ENCODE assay signal across 8 cellular contexts in genomic region chr15:62067448-62068044, GRCh38. TPM values are rescaled to one million over a fixed set of nuclear protein-coding genes. Genes with fewer than 3 reads are reported as not detected.
DNase-seq lines count a peak whose midpoint lies in the region; ATAC-seq and TF ChIP-seq lines count a peak whose summit lies in the region.

No MANE protein-coding gene starts in this region.

- peaks cover 15% of the 10 kb centered on the region for H3K4me1 Mint-ChIP-seq in T-helper 1 cell treated with Interleukin-12 subunit alpha and Interleukin-12 subunit beta and Interleukin-4 antibody, amounts not matched to agents 30 μg/mL and 1 μg/mL, for 36 hours (ENCODE audit: low read depth)

- peak overlapping the region; percentile 88 for H3K4me3 Mint-ChIP-seq in T-helper 1 cell treated with Interleukin-12 subunit alpha and Interleukin-12 subunit beta and Interleukin-4 antibody, amounts not matched to agents 30 μg/mL and 1 μg/mL, for 36 hours

- H3K27me3 ChIP-seq in colonic mucosa (no peaks in the 10 kb centered on the region), lung (ENCODE audit: control insufficient read depth, insufficient read depth) (no peaks in the 10 kb centered on the region)

- CTCF ChIA-PET in AG04449 (lab: Yijun Ruan, JAX), result interaction anchor here (0.8 to 12.6 kb wide), 4 partner anchors 6 to 239 kb away, joined by 3 to 100 read pairs (median 3); partner anchors contain the start of gene VPS13C

- H3K36me3 ChIP-seq in colonic mucosa (no peaks in the 10 kb centered on the region), lung (ENCODE audit: control insufficient read depth in 2 of 2, insufficient read depth in 2 of 2, low read length in 2 of 2) (no peaks in the 10 kb centered on the region)

- no peak for TF ChIP-seq CTCF in AG04449 (IDR thresholded peaks at IDR 0.05; ENCODE audit: insufficient read depth, low read length, missing control alignments)
- no peak for TF ChIP-seq CTCF in colonic mucosa (IDR thresholded peaks at IDR 0.05)
- no peak for TF ChIP-seq CTCF in lung (IDR thresholded peaks at IDR 0.05; ENCODE audit: control extremely low read depth, extremely low read depth)

- H3K4me1 ChIP-seq in colonic mucosa (peaks cover 7% of the 10 kb centered on the region), lung (ENCODE audit: control insufficient read depth in 2 of 2, insufficient read depth in 2 of 2, low read length in 2 of 2) (peaks cover 0 to 4% of the 10 kb centered on the region in 2 donors)

- H3K27ac Mint-ChIP-seq in T-helper 1 cell treated with Interleukin-12 subunit alpha and Interleukin-12 subunit beta and Interleukin-4 antibody, amounts not matched to agents 30 μg/mL and 1 μg/mL, for 36 hours, result peak overlapping the region; percentile 29

- intact Hi-C loops in colonic mucosa (cut with DNase I), result no loop called here

- no peak for DNase-seq in AG04449 (ENCODE audit: low read depth, low spot score)
- peak; percentile 49 for DNase-seq in colonic mucosa
- no peak for DNase-seq in lung (ENCODE audit: low spot score)
- peak; percentile 35 for DNase-seq in stimulated activated naive CD8-positive, alpha-beta T cell treated with anti-CD3 and anti-CD28 coated beads, Interleukin-15, Interleukin-2, amounts not matched to agents 100 U/mL and 50 U/mL, for 24 hours
- no peak for DNase-seq in SHP77 (lab: John Stamatoyannopoulos, UW)
- no peak for DNase-seq in NCI-H2107 treated with DMSO at 0.1 percent for 48 hours (lab: John Stamatoyannopoulos, UW; ENCODE audit: unreplicated experiment)

- peak overlapping the region; percentile 47 to 61 for H3K9ac ChIP-seq in colonic mucosa (ENCODE audit: low read depth in 2 of 2, low read length in 2 of 2)

- H3K9me3 Mint-ChIP-seq in T-helper 1 cell treated with Interleukin-12 subunit alpha and Interleukin-12 subunit beta and Interleukin-4 antibody, amounts not matched to agents 30 μg/mL and 1 μg/mL, for 36 hours, result no peaks in the 10 kb centered on the region

- ATAC-seq in GM21390 (IDR thresholded peaks at IDR 0.05; ENCODE audit: unreplicated experiment), result peak; percentile 30
- peak; percentile 28 for ATAC-seq in lung (ENCODE audit: insufficient read depth, low FRiP score)
- peak; percentile 54 for ATAC-seq in stimulated activated naive CD8-positive, alpha-beta T cell treated with anti-CD3 and anti-CD28 coated beads, Interleukin-15, Interleukin-2, amounts not matched to agents 100 U/mL and 50 U/mL, for 24 hours

- H3K27me3 Mint-ChIP-seq in T-helper 1 cell treated with Interleukin-12 subunit alpha and Interleukin-12 subunit beta and Interleukin-4 antibody, amounts not matched to agents 30 μg/mL and 1 μg/mL, for 36 hours (ENCODE audit: low read depth), result peaks cover 63% of the 10 kb centered on the region

- POLR2A ChIA-PET in AG04449 (lab: Yijun Ruan, JAX), result no interaction called here

- H3K9me3 ChIP-seq in colonic mucosa (no peaks in the 10 kb centered on the region), lung (ENCODE audit: control insufficient read depth in 2 of 2, insufficient read depth in 1 of 2, low read length in 1 of 2) (no peaks in the 10 kb centered on the region)

- H3K27ac ChIP-seq in colonic mucosa (peak overlapping the region; percentile 18), lung (ENCODE audit: low read depth in 1 of 2, low read length in 1 of 2) (no peak overlapping the region)

- 2% methylated on average over 46 to 62 of the region's 62 CpGs for WGBS in lung, 2 donors

- H3K4me3 ChIP-seq in AG04449 (ENCODE audit: low read depth, low read length), result peak overlapping the region; percentile 26; the same call in 1 of the 2 replicates
- peak overlapping the region; percentile 62 for H3K4me3 ChIP-seq in colonic mucosa
- peak overlapping the region; percentile 65 for H3K4me3 ChIP-seq in lung

- H3K36me3 Mint-ChIP-seq in T-helper 1 cell treated with Interleukin-12 subunit alpha and Interleukin-12 subunit beta and Interleukin-4 antibody, amounts not matched to agents 30 μg/mL and 1 μg/mL, for 36 hours (ENCODE audit: low read depth), result peaks cover 3% of the 10 kb centered on the region

RNA-seq across cellular contexts. Expression of gene C2CD4A, which starts 0.8 kb away (rescaled TPM):
- total RNA-seq in colonic mucosa (1 to 10 TPM; 2.4 to 3.7 TPM), lung (under 1 TPM; 0.34 to 0.67 TPM)
- under 1 TPM; 0.31 to 0.86 TPM for polyA plus RNA-seq in lung

RNA-seq across cellular contexts. Expression of gene VPS13C, which starts 7.3 kb away (rescaled TPM):
- total RNA-seq in colonic mucosa (10 to 100 TPM; 33.9 to 56.5 TPM), lung (100 to 1,000 TPM in 1 of 2 donors, 10 to 100 TPM in 1; 79.1 to 196 TPM)
- polyA plus RNA-seq in lung, result 10 to 100 TPM; 16.8 to 27.6 TPM

Comparison
In these comparisons a context has a peak if more than half of its experiments do, and no peak if none do; other contexts are left out.
1. DNase-seq: peak in colonic mucosa (single experiment) and stimulated activated naive CD8-positive, alpha-beta T cell treated with anti-CD3 and anti-CD28 coated beads, Interleukin-15, Interleukin-2, amounts not matched to agents 100 U/mL and 50 U/mL, for 24 hours (single experiment); none in AG04449 (single experiment), lung (single experiment), SHP77 (0 of 2) and NCI-H2107 treated with DMSO at 0.1 percent for 48 hours (single experiment).
2. Peak in every context shown above with its lines, with median percentiles within 50 percentile points of each other: H3K4me3 ChIP-seq and ATAC-seq.